ENCODE assay signal across 27 cellular contexts in the genomic region with DNA sequence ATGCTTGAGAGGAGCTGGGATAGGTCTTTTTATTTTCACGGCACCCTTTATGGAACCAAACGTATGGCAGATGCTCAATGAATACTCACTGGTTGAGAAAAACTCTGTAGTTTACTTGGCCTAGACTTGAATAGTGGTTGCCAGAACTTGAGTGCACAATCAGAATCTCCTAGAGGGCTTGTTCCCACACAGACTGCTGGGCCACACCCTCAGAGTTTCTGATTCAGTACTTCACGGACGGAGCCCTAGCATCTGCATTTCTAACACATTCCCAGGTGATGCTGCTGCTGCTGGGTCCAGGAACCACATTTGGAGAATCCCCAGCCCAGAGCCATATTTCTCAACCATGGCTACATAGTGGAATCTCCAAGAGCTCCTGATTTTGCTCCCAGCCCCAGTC.
"Had no signal": no experiment of that assay in that cellular context is flagged by ENCODE, and none has a peak within 500 bp of the region (broad histone marks: within the 10 kb centered on the region; RNA-seq: fewer than 3 reads in every experiment).

No MANE protein-coding gene starts in this region.

- H3K27ac ChIP-seq: adrenal gland, body of pancreas, neutrophil, right lobe of liver, thoracic aorta, upper lobe of right lung had no signal

- H3K4me1 ChIP-seq: adrenal gland, right lobe of liver, upper lobe of right lung had no signal

- H3K27ac Mint-ChIP-seq: activated naive CD4-positive, alpha-beta T cell treated with anti-CD3 and anti-CD28 coated beads for 36 hours; activated naive CD8-positive, alpha-beta T cell treated with anti-CD3 and anti-CD28 coated beads for 36 hours; activated T-helper 1 cell treated with anti-CD3 and anti-CD28 coated beads, Interleukin-12 subunit alpha, Interleukin-12 subunit beta, Interleukin-2, Interleukin-4 antibody, amounts not matched to agents 30 ng/mL and 10 ng/mL and 1 ng/mL, durations not matched to agents 14 hours and 24 hours and 36 hours; dendritic cell treated with granulocyte-macrophage colony-stimulating factor and Interleukin-4, amounts not matched to agents 40 ng/mL and 50 ng/mL, for 4 days; progenitor cell of endocrine pancreas; T-cell; T-helper 2 cell treated with Interferon-gamma antibody and Interleukin-4, amounts not matched to agents 5 μg/mL and 100 μg/mL, for 36 hours had no signal

- H3K9me3 Mint-ChIP-seq: activated naive CD4-positive, alpha-beta T cell treated with anti-CD3 and anti-CD28 coated beads for 36 hours; activated naive CD8-positive, alpha-beta T cell treated with anti-CD3 and anti-CD28 coated beads for 36 hours; activated T-helper 1 cell treated with anti-CD3 and anti-CD28 coated beads, Interleukin-12 subunit alpha, Interleukin-12 subunit beta, Interleukin-2, Interleukin-4 antibody, amounts not matched to agents 30 ng/mL and 10 ng/mL and 1 ng/mL, durations not matched to agents 14 hours and 24 hours and 36 hours; dendritic cell treated with granulocyte-macrophage colony-stimulating factor and Interleukin-4, amounts not matched to agents 40 ng/mL and 50 ng/mL, for 4 days; naive B cell; T-cell; T-helper 2 cell treated with Interferon-gamma antibody and Interleukin-4, amounts not matched to agents 5 μg/mL and 100 μg/mL, for 36 hours had no signal

- H3K4me3 Mint-ChIP-seq: activated naive CD4-positive, alpha-beta T cell treated with anti-CD3 and anti-CD28 coated beads for 36 hours; activated naive CD8-positive, alpha-beta T cell treated with anti-CD3 and anti-CD28 coated beads for 36 hours; activated T-helper 1 cell treated with anti-CD3 and anti-CD28 coated beads, Interleukin-12 subunit alpha, Interleukin-12 subunit beta, Interleukin-2, Interleukin-4 antibody, amounts not matched to agents 30 ng/mL and 10 ng/mL and 1 ng/mL, durations not matched to agents 14 hours and 24 hours and 36 hours; dendritic cell treated with granulocyte-macrophage colony-stimulating factor and Interleukin-4, amounts not matched to agents 40 ng/mL and 50 ng/mL, for 4 days; naive B cell; nephron progenitor cell; T-cell; T-helper 2 cell treated with Interferon-gamma antibody and Interleukin-4, amounts not matched to agents 5 μg/mL and 100 μg/mL, for 36 hours had no signal

- ATAC-seq: body of pancreas; left ventricle myocardium superior; right lobe of liver; stimulated activated naive CD8-positive, alpha-beta T cell treated with anti-CD3 and anti-CD28 coated beads, Interleukin-15, Interleukin-2, amounts not matched to agents 100 U/mL and 50 U/mL, for 24 hours; T-cell; upper lobe of right lung had no signal

- DNase-seq: activated CD4-positive, alpha-beta T cell treated with anti-CD3 and anti-CD28 coated beads for 4 hours; activated CD4-positive, alpha-beta T cell treated with anti-CD3 and anti-CD28 coated beads, Interleukin-2, amount 50 U/mL, for 4 hours; activated CD4-positive, CD25-positive, alpha-beta regulatory T cell; activated CD8-positive, alpha-beta memory T cell treated with anti-CD3 and anti-CD28 coated beads for 24 hours; activated effector memory CD4-positive, alpha-beta T cell treated with anti-CD3 and anti-CD28 coated beads, Interleukin-2, amount 50 U/mL, for 16 hours; activated naive CD4-positive, alpha-beta T cell treated with anti-CD3 and anti-CD28 coated beads for 36 hours; activated naive CD8-positive, alpha-beta T cell treated with anti-CD3 and anti-CD28 coated beads for 36 hours; adrenal gland; aorta; body of pancreas; effector CD8-positive, alpha-beta T cell; left ventricle myocardium superior; naive B cell; nephron progenitor cell; right lobe of liver; stimulated activated CD4-positive, alpha-beta T cell treated with anti-CD3 and anti-CD28 coated beads, Interleukin-12 subunit alpha, Interleukin-12 subunit beta, amount 100 ng/mL, for 4 hours; stimulated activated CD4-positive, alpha-beta T cell treated with anti-CD3 and anti-CD28 coated beads, Interleukin-4, amount 100 ng/mL, for 1 hour; stimulated activated naive CD8-positive, alpha-beta T cell treated with anti-CD3 and anti-CD28 coated beads, Interleukin-15, Interleukin-2, amounts not matched to agents 100 U/mL and 50 U/mL, for 24 hours; T-cell; upper lobe of right lung had no signal

- H3K4me3 ChIP-seq: adrenal gland, body of pancreas, right lobe of liver, skin epidermis, thoracic aorta, upper lobe of right lung had no signal

- H3K27me3 ChIP-seq: adrenal gland, body of pancreas, right lobe of liver, upper lobe of right lung had no signal

- H3K27me3 Mint-ChIP-seq: activated naive CD8-positive, alpha-beta T cell treated with anti-CD3 and anti-CD28 coated beads for 36 hours had no signal

- H3K4me1 Mint-ChIP-seq: activated naive CD8-positive, alpha-beta T cell treated with anti-CD3 and anti-CD28 coated beads for 36 hours; T-cell had no signal

- H3K36me3 Mint-ChIP-seq: activated naive CD8-positive, alpha-beta T cell treated with anti-CD3 and anti-CD28 coated beads for 36 hours; T-cell had no signal

- H3K36me3 ChIP-seq: adrenal gland, neutrophil, right lobe of liver, thoracic aorta, upper lobe of right lung had no signal

- H3K9me3 ChIP-seq: adrenal gland, body of pancreas, neutrophil, right lobe of liver, thoracic aorta, upper lobe of right lung had no signal
